Comparison of ENCODE assay signal across 8 cellular contexts in genomic region chr19:2055871-2056809, GRCh38. TPM values are rescaled to one million over a fixed set of nuclear protein-coding genes. Genes with fewer than 3 reads are reported as not detected.
DNase-seq lines count a peak whose midpoint lies in the region; ATAC-seq and TF ChIP-seq lines count a peak whose summit lies in the region.

No MANE protein-coding gene starts in this region.

- H3K27ac Mint-ChIP-seq in activated CD4-positive, alpha-beta T cell treated with anti-CD3 and anti-CD28 coated beads, Interleukin-2, amount 10 ng/mL, durations not matched to agents 24 days and 14 days: peak overlapping the region; percentile 92

- DNase-seq in activated CD4-positive, alpha-beta T cell treated with anti-CD3 and anti-CD28 coated beads, Interleukin-2, amount 10 ng/mL, durations not matched to agents 24 days and 14 days: peak; percentile 81
- no peak for DNase-seq in activated CD4-positive, alpha-beta T cell treated with anti-CD3 and anti-CD28 coated beads for 4 hours
- DNase-seq in RWPE2 (ENCODE audit: low spot score): no peak
- DNase-seq in dermis blood vessel endothelial cell: peak; percentile 56
- DNase-seq in epidermal melanocyte (ENCODE audit: insufficient read length, low spot score): no peak
- DNase-seq in NCI-H2171 treated with DMSO at 0.1 percent for 48 hours (lab: John Stamatoyannopoulos, UW): no peak

- peak overlapping the region; percentile 21 for H3K4me3 ChIP-seq in RWPE2 (ENCODE audit: severe bottlenecking)
- H3K4me3 ChIP-seq in muscle layer of duodenum (ENCODE audit: low read depth in 1 of 2, low read length in 2 of 2): peak overlapping the region in 1 of 2 donors; percentile 54

- H3K27me3 Mint-ChIP-seq in activated CD4-positive, alpha-beta T cell treated with anti-CD3 and anti-CD28 coated beads, Interleukin-2, amount 10 ng/mL, durations not matched to agents 24 days and 14 days: no peaks in the 10 kb centered on the region

- peaks cover 39% of the 10 kb centered on the region for H3K4me1 Mint-ChIP-seq in activated CD4-positive, alpha-beta T cell treated with anti-CD3 and anti-CD28 coated beads, Interleukin-2, amount 10 ng/mL, durations not matched to agents 24 days and 14 days

- no peaks in the 10 kb centered on the region for H3K9me3 ChIP-seq in RWPE2 (ENCODE audit: severe bottlenecking)
- H3K9me3 ChIP-seq in muscle layer of duodenum (ENCODE audit: control insufficient read depth in 1 of 2, low read length in 2 of 2): no peaks in the 10 kb centered on the region

- no peaks in the 10 kb centered on the region for H3K27me3 ChIP-seq in RWPE2 (ENCODE audit: insufficient read depth, poor library complexity, severe bottlenecking)
- H3K27me3 ChIP-seq in muscle layer of duodenum (ENCODE audit: low read depth, low read length): no peaks in the 10 kb centered on the region

- H3K4me3 Mint-ChIP-seq in activated CD4-positive, alpha-beta T cell treated with anti-CD3 and anti-CD28 coated beads, Interleukin-2, amount 10 ng/mL, durations not matched to agents 24 days and 14 days: peak overlapping the region; percentile 80

- ATAC-seq in RWPE2 (ENCODE audit: low read depth): peak; percentile 30
- ATAC-seq in HG02759 (IDR thresholded peaks at IDR 0.05; ENCODE audit: unreplicated experiment): no peak

- TF ChIP-seq CTCF in RWPE2 (IDR thresholded peaks at IDR 0.05; ENCODE audit: poor library complexity, severe bottlenecking): peak; percentile 22

- no peaks in the 10 kb centered on the region for H3K9me3 Mint-ChIP-seq in activated CD4-positive, alpha-beta T cell treated with anti-CD3 and anti-CD28 coated beads, Interleukin-2, amount 10 ng/mL, durations not matched to agents 24 days and 14 days

- intact Hi-C loops in activated CD4-positive, alpha-beta T cell treated with anti-CD3 and anti-CD28 coated beads, Interleukin-2, amount 10 ng/mL, durations not matched to agents 24 days and 14 days (cut with micrococcal nuclease): no loop called here

- H3K36me3 ChIP-seq in RWPE2 (ENCODE audit: low read depth) (no peaks in the 10 kb centered on the region), muscle layer of duodenum (ENCODE audit: control insufficient read depth in 1 of 2, insufficient read depth in 2 of 2, low read length in 2 of 2) (peaks cover 0 to 3% of the 10 kb centered on the region in 2 donors)

- no peaks in the 10 kb centered on the region for H3K36me3 Mint-ChIP-seq in activated CD4-positive, alpha-beta T cell treated with anti-CD3 and anti-CD28 coated beads, Interleukin-2, amount 10 ng/mL, durations not matched to agents 24 days and 14 days (ENCODE audit: low read depth)

- H3K27ac ChIP-seq in RWPE2 (ENCODE audit: poor library complexity, severe bottlenecking) (peak overlapping the region; percentile 97), muscle layer of duodenum (ENCODE audit: low read length) (peak overlapping the region; percentile 63)

- H3K4me1 ChIP-seq in RWPE2 (ENCODE audit: insufficient read depth, poor library complexity, severe bottlenecking) (peaks cover 52% of the 10 kb centered on the region), muscle layer of duodenum (ENCODE audit: control insufficient read depth in 1 of 2, insufficient read depth in 2 of 2, low read length in 2 of 2) (peaks cover 6 to 50% of the 10 kb centered on the region in 2 donors)

RNA-seq across cellular contexts. Expression of gene MKNK2, which starts 5.1 kb away (rescaled TPM):
- 159 and 169 TPM in 2 replicates for total RNA-seq in activated CD4-positive, alpha-beta T cell treated with anti-CD3 and anti-CD28 coated beads, Interleukin-2, amount 10 ng/mL, durations not matched to agents 24 days and 14 days
- 147 and 289 TPM in 2 replicates for total RNA-seq in dermis blood vessel endothelial cell

RNA-seq across cellular contexts. Expression of gene MOB3A, which starts 40.0 kb away (rescaled TPM):
- total RNA-seq in activated CD4-positive, alpha-beta T cell treated with anti-CD3 and anti-CD28 coated beads, Interleukin-2, amount 10 ng/mL, durations not matched to agents 24 days and 14 days: 184 and 185 TPM in 2 replicates
- total RNA-seq in dermis blood vessel endothelial cell: 26.4 and 54.0 TPM in 2 replicates

RNA-seq across cellular contexts. Expression of gene IZUMO4, which starts 40.6 kb away (rescaled TPM):
- 9.5 and 10.0 TPM in 2 replicates for total RNA-seq in activated CD4-positive, alpha-beta T cell treated with anti-CD3 and anti-CD28 coated beads, Interleukin-2, amount 10 ng/mL, durations not matched to agents 24 days and 14 days
- total RNA-seq in dermis blood vessel endothelial cell: 0.65 and 1.5 TPM in 2 replicates

RNA-seq across cellular contexts. Expression of gene BTBD2, which starts 40.6 kb away (rescaled TPM):
- 25.8 and 30.2 TPM in 2 replicates for total RNA-seq in activated CD4-positive, alpha-beta T cell treated with anti-CD3 and anti-CD28 coated beads, Interleukin-2, amount 10 ng/mL, durations not matched to agents 24 days and 14 days
- 51.7 and 135 TPM in 2 replicates for total RNA-seq in dermis blood vessel endothelial cell

Comparison
In these comparisons a context has a peak if more than half of its experiments do, and no peak if none do; other contexts are left out.
1. DNase-seq: peak in activated CD4-positive, alpha-beta T cell treated with anti-CD3 and anti-CD28 coated beads, Interleukin-2, amount 10 ng/mL, durations not matched to agents 24 days and 14 days (single experiment) and dermis blood vessel endothelial cell (single experiment); none in activated CD4-positive, alpha-beta T cell treated with anti-CD3 and anti-CD28 coated beads for 4 hours (0 of 2), RWPE2 (single experiment), epidermal melanocyte (single experiment) and NCI-H2171 treated with DMSO at 0.1 percent for 48 hours (single experiment).